ENCODE assay signal across 18 cellular contexts in the genomic region with DNA sequence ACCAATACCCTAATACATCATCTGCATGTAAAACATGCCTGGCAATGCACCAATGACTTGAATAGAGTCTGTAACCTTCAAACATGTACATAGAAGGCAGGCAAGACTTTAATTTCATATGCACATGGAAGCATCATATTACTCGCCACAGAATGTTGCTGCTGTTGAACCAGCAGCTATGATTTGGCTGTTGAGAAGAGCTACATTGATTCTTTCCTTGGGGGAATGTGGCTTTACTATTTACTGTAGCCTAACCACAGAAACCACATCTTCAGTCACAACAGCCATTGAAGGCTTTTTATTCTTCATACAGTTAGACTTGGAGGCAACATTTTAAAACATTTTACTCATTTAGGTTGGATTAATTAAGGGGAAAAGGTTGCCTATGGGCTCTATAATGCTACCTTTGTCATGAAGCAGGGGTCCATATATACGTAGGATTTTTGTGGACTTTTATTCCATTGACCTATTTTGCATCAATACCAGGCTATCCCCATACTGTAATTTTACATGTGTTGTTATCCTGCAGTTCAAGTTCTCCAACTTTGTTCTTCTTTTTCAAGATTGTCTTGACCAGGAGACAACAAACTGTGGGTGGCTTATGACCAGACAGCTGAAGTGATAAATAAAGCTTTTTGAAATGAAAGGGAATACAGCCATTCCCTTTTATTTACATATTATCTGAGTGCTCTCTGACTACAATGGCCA.
DNase-seq lines count a peak whose midpoint lies in the region; ATAC-seq, FAIRE-seq and TF ChIP-seq lines count a peak whose summit lies in the region.
"Had no signal": no experiment of that assay in that cellular context is flagged by ENCODE, and none has a peak within 500 bp of the region (broad histone marks: within the 10 kb centered on the region; RNA-seq: fewer than 3 reads in every experiment).

No MANE protein-coding gene starts in this region.

- peaks cover 33% of the 10 kb centered on the region for H3K4me1 ChIP-seq in DND-41 (ENCODE audit: insufficient read depth, low read length)
- H3K4me1 ChIP-seq: BE2C, pancreas had no signal

- no peak overlapping the region for H3K27ac Mint-ChIP-seq in activated CD4-positive, alpha-beta memory T cell treated with anti-CD3 and anti-CD28 coated beads for 36 hours
- H3K27ac Mint-ChIP-seq: activated T-helper 2 cell treated with anti-CD3 and anti-CD28 coated beads, Interferon-gamma antibody, Interleukin-2, Interleukin-4, amounts not matched to agents 10 μg/mL and 5 μg/mL and 100 μg/mL, durations not matched to agents 14 hours and 24 hours and 36 hours had no signal

- no peaks in the 10 kb centered on the region for H4K20me1 ChIP-seq in DND-41 (ENCODE audit: insufficient read depth, low read length)

- intact Hi-C loops in activated CD4-positive, alpha-beta memory T cell treated with anti-CD3 and anti-CD28 coated beads for 36 hours (cut with micrococcal nuclease), result no loop called here

- ATAC-seq in DND-41 (ENCODE audit: insufficient read depth, low read depth), result peak; percentile 99
- ATAC-seq: pancreas had no signal

- TF ChIP-seq POLR2A in NB4 (IDR thresholded peaks at IDR 0.05; ENCODE audit: extremely low read depth, insufficient read length) (no peak), GM12891 (IDR thresholded peaks at IDR 0.05; ENCODE audit: low read depth, low read length) (no peak)

- H3K36me3 ChIP-seq in DND-41 (ENCODE audit: insufficient read depth, low read length), result no peaks in the 10 kb centered on the region
- H3K36me3 ChIP-seq: BE2C, pancreas had no signal

- peak overlapping the region; percentile 34 for H3K4me2 ChIP-seq in DND-41 (ENCODE audit: insufficient read depth, low read length)
- H3K4me2 ChIP-seq: hepatocyte, SK-N-SH had no signal

- H3K27ac ChIP-seq in DND-41 (ENCODE audit: low read length), result no peak overlapping the region
- H3K27ac ChIP-seq: hepatocyte, pancreas had no signal

- POLR2A ChIA-PET in activated CD4-positive, alpha-beta memory T cell treated with anti-CD3 and anti-CD28 coated beads for 36 hours (lab: Charles Lee), result no interaction called here

- H3K27me3 Mint-ChIP-seq in activated CD4-positive, alpha-beta memory T cell treated with anti-CD3 and anti-CD28 coated beads for 36 hours, result no peaks in the 10 kb centered on the region

- CTCF ChIA-PET in activated CD4-positive, alpha-beta memory T cell treated with anti-CD3 and anti-CD28 coated beads for 36 hours (lab: Charles Lee), result no interaction called here

- no peak overlapping the region for H3K9ac ChIP-seq in DND-41 (ENCODE audit: low read depth, low read length)
- H3K9ac ChIP-seq: SK-N-SH had no signal

- no peak overlapping the region for H3K4me3 Mint-ChIP-seq in activated CD4-positive, alpha-beta memory T cell treated with anti-CD3 and anti-CD28 coated beads for 36 hours

- no peaks in the 10 kb centered on the region for H3K9me3 Mint-ChIP-seq in activated CD4-positive, alpha-beta memory T cell treated with anti-CD3 and anti-CD28 coated beads for 36 hours
- H3K9me3 Mint-ChIP-seq: activated T-helper 2 cell treated with anti-CD3 and anti-CD28 coated beads, Interferon-gamma antibody, Interleukin-2, Interleukin-4, amounts not matched to agents 10 μg/mL and 5 μg/mL and 100 μg/mL, durations not matched to agents 14 hours and 24 hours and 36 hours had no signal

- H3K4me3 ChIP-seq in DND-41 (ENCODE audit: low read depth in 1 of 2, low read length in 2 of 2) (no peak overlapping the region), NB4 (ENCODE audit: low read depth, low read length) (no peak overlapping the region)
- H3K4me3 ChIP-seq: hepatocyte, pancreas had no signal

- no peaks in the 10 kb centered on the region for H3K9me3 ChIP-seq in DND-41 (ENCODE audit: insufficient read depth, low read length, severe bottlenecking)
- H3K9me3 ChIP-seq: BE2C, pancreas, SK-N-SH had no signal

- peak; percentile 49 for DNase-seq in DND-41
- DNase-seq in NB4 (ENCODE audit: low read depth), result peak; percentile 14
- DNase-seq in RPMI7951 (ENCODE audit: low read depth), result peak; percentile 84
- peak; percentile 70 for DNase-seq in myocyte (ENCODE audit: low read depth)
- no peak for DNase-seq in activated CD4-positive, alpha-beta memory T cell treated with anti-CD3 and anti-CD28 coated beads for 36 hours
- DNase-seq in stimulated activated CD4-positive, alpha-beta T cell treated with anti-CD3 and anti-CD28 coated beads, Interleukin-2, amount 100 ng/mL, for 24 hours, result no peak
- no peak for DNase-seq in GM12891 (ENCODE audit: insufficient read length, low spot score)
- DNase-seq: activated CD4-positive, alpha-beta T cell treated with anti-CD3 and anti-CD28 coated beads, Interleukin-2, amount 50 U/mL, for 48 hours; anterior cingulate cortex; BE2C; dermis blood vessel endothelial cell; H7; pancreas; SK-N-SH; small intestine; stimulated activated naive CD4-positive, alpha-beta T cell treated with Interleukin-2 at 50 U/mL for 16 hours had no signal

- no peaks in the 10 kb centered on the region for H3K4me1 Mint-ChIP-seq in activated CD4-positive, alpha-beta memory T cell treated with anti-CD3 and anti-CD28 coated beads for 36 hours (ENCODE audit: low read depth)

- no peaks in the 10 kb centered on the region for H3K27me3 ChIP-seq in DND-41 (ENCODE audit: insufficient read depth, low read length, poor library complexity)
- H3K27me3 ChIP-seq: BE2C, hepatocyte, pancreas had no signal

- H3K36me3 Mint-ChIP-seq in activated CD4-positive, alpha-beta memory T cell treated with anti-CD3 and anti-CD28 coated beads for 36 hours, result no peaks in the 10 kb centered on the region

- H3K79me2 ChIP-seq in DND-41 (ENCODE audit: insufficient read depth, low read length), result no peaks in the 10 kb centered on the region
- H3K79me2 ChIP-seq: hepatocyte had no signal

- no peak for FAIRE-seq in GM12891 (lab: Jason Lieb, UNC)
- FAIRE-seq: pancreas, small intestine had no signal

- TF ChIP-seq CTCF in DND-41 (IDR thresholded peaks at IDR 0.05; ENCODE audit: borderline replicate concordance, extremely low read depth, low read length, poor library complexity, severe bottlenecking) (no peak), NB4 (IDR thresholded peaks at IDR 0.05; ENCODE audit: low read depth, low read length) (no peak)

- H2AFZ ChIP-seq in DND-41 (ENCODE audit: low read depth, low read length), result no peak overlapping the region
- H2AFZ ChIP-seq: hepatocyte had no signal

TF ChIP-seq in GM12891, 5 proteins besides CTCF, POLR2A, EP300 and RAD21:
- TF ChIP-seq POLR2AphosphoS5 (IDR thresholded peaks at IDR 0.05; ENCODE audit: low read depth, low read length), result no peak
- TF ChIP-seq SPI1 (IDR thresholded peaks at IDR 0.05; ENCODE audit: low read depth, low read length), result no peak
- TF ChIP-seq POU2F2 (IDR thresholded peaks at IDR 0.05; ENCODE audit: low read depth, low read length), result no peak
- TF ChIP-seq TAF1 (IDR thresholded peaks at IDR 0.05; ENCODE audit: low read depth, low read length), result no peak
- no peak for TF ChIP-seq PAX5 (IDR thresholded peaks at IDR 0.05; ENCODE audit: insufficient read depth, low read length, severe bottlenecking)

Comparison
In these comparisons a context has a peak if more than half of its experiments do, and no peak if none do; other contexts are left out.
1. DNase-seq: peak in DND-41 (single experiment), NB4 (single experiment), RPMI7951 (single experiment) and myocyte (single experiment); none in activated CD4-positive, alpha-beta memory T cell treated with anti-CD3 and anti-CD28 coated beads for 36 hours (single experiment), stimulated activated CD4-positive, alpha-beta T cell treated with anti-CD3 and anti-CD28 coated beads, Interleukin-2, amount 100 ng/mL, for 24 hours (0 of 2) and GM12891 (single experiment).